Comparison of ENCODE assay signal across 22 cellular contexts in the genomic region with DNA sequence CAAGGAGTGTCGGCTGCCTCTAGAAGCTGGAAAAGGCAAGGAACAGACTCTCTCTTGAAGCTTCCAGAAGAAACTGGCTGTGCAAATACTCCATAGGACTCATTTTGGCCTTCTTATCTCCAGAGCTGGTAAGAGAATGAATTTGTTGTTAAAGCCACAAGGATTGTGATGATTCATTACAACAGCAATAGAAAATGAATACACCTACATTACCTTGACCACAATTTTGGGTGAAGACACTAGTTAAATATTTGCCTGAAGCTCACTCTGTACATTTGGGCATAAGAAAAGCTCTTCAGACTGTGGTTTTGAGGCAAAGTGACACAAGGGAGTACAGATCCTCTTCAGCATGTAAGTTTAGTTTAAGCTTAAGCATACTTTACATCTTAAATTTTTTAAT.
DNase-seq lines count a peak whose midpoint lies in the region; ATAC-seq and TF ChIP-seq lines count a peak whose summit lies in the region.
"Had no signal": no experiment of that assay in that cellular context is flagged by ENCODE, and none has a peak within 500 bp of the region (broad histone marks: within the 10 kb centered on the region; RNA-seq: fewer than 3 reads in every experiment).

No MANE protein-coding gene starts in this region.

- ATAC-seq in GM18873 (IDR thresholded peaks at IDR 0.05; ENCODE audit: low FRiP score, unreplicated experiment), result peak; percentile 53
- peak; percentile 76 for ATAC-seq in HG02678 (IDR thresholded peaks at IDR 0.05; ENCODE audit: unreplicated experiment)
- ATAC-seq in HG03469 (IDR thresholded peaks at IDR 0.05; ENCODE audit: unreplicated experiment), result peak; percentile 83
- ATAC-seq in foreskin keratinocyte, result peak; percentile 97
- no peak for ATAC-seq in GM21723 (IDR thresholded peaks at IDR 0.05; ENCODE audit: unreplicated experiment)
- ATAC-seq: HCT116, left lung, natural killer cell had no signal

- H3K4me1 ChIP-seq in foreskin keratinocyte (peaks cover 24% of the 10 kb centered on the region), left ventricle myocardium inferior (no peaks in the 10 kb centered on the region)
- H3K4me1 ChIP-seq: colonic mucosa, esophagus muscularis mucosa, left lung, upper lobe of left lung had no signal

- no peak overlapping the region for H3K4me3 ChIP-seq in left ventricle myocardium inferior
- H3K4me3 ChIP-seq: colonic mucosa, esophagus muscularis mucosa, hepatocyte, left lung, upper lobe of left lung had no signal

- peak overlapping the region; percentile 11 for H3K27ac ChIP-seq in foreskin keratinocyte
- H3K27ac ChIP-seq in left ventricle myocardium inferior (replicated peaks), result no peak overlapping the region
- H3K27ac ChIP-seq: colonic mucosa, esophagus muscularis mucosa, hepatocyte, left lung, upper lobe of left lung had no signal

- intact Hi-C loops in left ventricle myocardium inferior (cut with micrococcal nuclease), result no loop called here

- H3K36me3 ChIP-seq in left ventricle myocardium inferior, result no peaks in the 10 kb centered on the region
- H3K36me3 ChIP-seq: colonic mucosa, esophagus muscularis mucosa, left lung, upper lobe of left lung had no signal

- no peak for TF ChIP-seq POLR2A in erythroblast (IDR thresholded peaks at IDR 0.05; ENCODE audit: low read length)

- no peak for TF ChIP-seq CTCF in foreskin keratinocyte (conservative IDR thresholded peaks at IDR 0.05)
- TF ChIP-seq CTCF in left ventricle myocardium inferior (IDR thresholded peaks at IDR 0.05; ENCODE audit: borderline replicate concordance), result no peak

- H3K27me3 ChIP-seq in foreskin keratinocyte, result no peaks in the 10 kb centered on the region
- no peaks in the 10 kb centered on the region for H3K27me3 ChIP-seq in left ventricle myocardium inferior (ENCODE audit: low read depth)
- H3K27me3 ChIP-seq: colonic mucosa, esophagus muscularis mucosa, hepatocyte, left lung, upper lobe of left lung had no signal

- no peaks in the 10 kb centered on the region for H3K9me3 ChIP-seq in left ventricle myocardium inferior (replicated peaks)
- H3K9me3 ChIP-seq: colonic mucosa, esophagus muscularis mucosa, left lung, upper lobe of left lung had no signal

- DNase-seq in foreskin keratinocyte (peak; percentile 90 to 94), erythroblast (lab: John Stamatoyannopoulos, UW) (no peak), left ventricle myocardium inferior (no peak), AG08396 (ENCODE audit: low spot score) (no peak)
- DNase-seq: activated CD4-positive, alpha-beta T cell treated with anti-CD3 and anti-CD28 coated beads, Interleukin-2, amount 50 U/mL, for 4 hours; AML-193; amygdala; colonic mucosa; DMS153; left lung; natural killer cell; NCI-H1930; SIG-M5; stimulated activated CD4-positive, alpha-beta T cell treated with anti-CD3 and anti-CD28 coated beads, Interleukin-2, amount 100 ng/mL, for 48 hours; upper lobe of left lung had no signal

Comparison
In these comparisons a context has a peak if more than half of its experiments do, and no peak if none do; other contexts are left out.
1. DNase-seq: peak in foreskin keratinocyte (2 of 2); none in erythroblast (0 of 2), left ventricle myocardium inferior (single experiment) and AG08396 (single experiment).